In the genomic region with DNA sequence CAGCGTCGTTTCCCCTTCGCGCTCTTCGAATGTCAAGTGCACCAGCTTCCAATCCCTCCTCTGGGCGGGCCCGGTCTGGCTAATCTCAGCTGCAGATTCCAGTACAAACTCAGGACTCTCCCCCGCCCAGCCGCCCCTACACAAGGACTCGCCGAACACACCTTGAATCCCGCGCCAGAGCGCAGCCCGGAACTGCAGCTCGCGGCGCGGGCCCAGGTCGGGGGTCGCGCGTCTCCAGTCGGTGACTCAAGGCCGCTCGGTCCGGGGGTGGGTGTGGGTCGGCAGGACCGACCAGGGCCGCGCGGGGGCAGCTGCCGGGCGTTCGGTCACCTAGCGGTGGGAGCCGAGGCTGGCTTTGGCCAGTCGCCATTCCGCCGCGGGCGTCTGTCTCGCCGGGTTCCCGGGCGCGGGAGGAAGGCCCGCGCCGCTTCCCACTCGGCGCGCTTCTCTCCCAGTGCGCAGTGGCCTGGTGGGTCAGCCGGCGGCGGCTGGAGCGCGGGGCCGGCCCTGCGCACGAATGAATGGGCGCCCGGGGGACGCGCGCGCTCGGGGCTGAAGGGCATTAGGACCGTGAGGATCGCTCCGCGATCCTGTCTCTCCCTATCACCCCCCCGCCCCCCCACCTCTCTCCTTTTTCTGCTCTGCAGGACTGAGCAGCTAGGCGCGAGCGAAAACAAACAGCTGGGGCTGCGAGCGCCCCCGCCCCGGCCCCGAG, we compare ENCODE assay signal across 8 cellular contexts. TPM values are rescaled to one million over a fixed set of nuclear protein-coding genes. Genes with fewer than 3 reads are reported as not detected.
DNase-seq lines count a peak whose midpoint lies in the region; ATAC-seq and TF ChIP-seq lines count a peak whose summit lies in the region.

A gene (plus strand): TSS at position 628 of the 715 bp plus-strand sequence. CDS start 133 bp downstream, outside the sequence.

- H3K4me1 ChIP-seq in right lobe of liver = peaks cover 0 to 23% (median 0%) of the 10 kb centered on the region in 4 donors
- peaks cover 0 to 42% (median 13%) of the 10 kb centered on the region in 4 donors for H3K4me1 ChIP-seq in tibial nerve

- no peaks in the 10 kb centered on the region for H3K27me3 ChIP-seq in right lobe of liver
- H3K27me3 ChIP-seq in tibial nerve = peaks cover 0 to 54% of the 10 kb centered on the region in 2 donors

- intact Hi-C loops in right lobe of liver (cut with DNase I) = loop anchor here in 1 of 2 donors (10.0 kb wide), 1 partner anchor 205 kb away; no protein-coding TSS in a partner anchor

- DNase-seq in NCI-H2196 (lab: John Stamatoyannopoulos, UW; ENCODE audit: unreplicated experiment) (peak; percentile 51), NCI-H2196 treated with DMSO at 0.1 percent for 48 hours (lab: John Stamatoyannopoulos, UW; ENCODE audit: unreplicated experiment) (no peak), NCI-H2171 (lab: John Stamatoyannopoulos, UW) (peak; percentile 38), cerebellar cortex (ENCODE audit: low spot score) (peak; percentile 54), right lobe of liver (no peak), tibial nerve (ENCODE audit: low spot score in 2 of 2) (no peak)

- no peaks in the 10 kb centered on the region for H3K36me3 ChIP-seq in right lobe of liver
- H3K36me3 ChIP-seq in tibial nerve = no peaks in the 10 kb centered on the region

- peak within 1 kb of the TSS; percentile 30 to 57 (median 31) for H3K4me3 ChIP-seq in right lobe of liver
- peak within 1 kb of the TSS; percentile 33 to 61 (median 50) for H3K4me3 ChIP-seq in tibial nerve

- no CpG with 5 or more reads among the region's 82 CpGs for WGBS in right lobe of liver (ENCODE audit: insufficient coverage, low coverage, low lambda C conversion rate, missing lambda C conversion rate)
- WGBS in tibial nerve, 2 donors = 1% methylated on average over 20 to 40 of the region's 82 CpGs

- no peak within 1 kb of the TSS for H3K27ac ChIP-seq in right lobe of liver
- H3K27ac ChIP-seq in tibial nerve = peak within 1 kb of the TSS in 3 of 4 donors; percentile 0 to 66 (median 66)

- H3K9me3 ChIP-seq in right lobe of liver (no peaks in the 10 kb centered on the region), tibial nerve (no peaks in the 10 kb centered on the region)

- ATAC-seq in right lobe of liver (no peak), GM21723 (IDR thresholded peaks at IDR 0.05; ENCODE audit: unreplicated experiment) (no peak), GM18519 (IDR thresholded peaks at IDR 0.05; ENCODE audit: low FRiP score, unreplicated experiment) (no peak)

- TF ChIP-seq CTCF in right lobe of liver (IDR thresholded peaks at IDR 0.05) = peak in 1 of 4 donors; percentile 9
- peak in 1 of 5 experiments; percentile 30 for TF ChIP-seq CTCF in tibial nerve (IDR thresholded peaks at IDR 0.05)

- TF ChIP-seq POLR2A in right lobe of liver (IDR thresholded peaks at IDR 0.05) (no peak), tibial nerve (IDR thresholded peaks at IDR 0.05) (no peak)

- no peak for TF ChIP-seq EP300 in tibial nerve (IDR thresholded peaks at IDR 0.05)

RNA-seq across cellular contexts. Expression of the gene that starts here (rescaled TPM):
- total RNA-seq in right lobe of liver (1 to 10 TPM in 3 of 6 experiments, under 1 TPM in 3; 0.37 to 1.7 (median 0.94) TPM), tibial nerve (10 to 100 TPM in 2 of 4 donors, 1 to 10 TPM in 2; 8.3 to 11.7 (median 10.7) TPM)

Comparison
In these comparisons a context has a peak if more than half of its experiments do, and no peak if none do; other contexts are left out.
1. DNase-seq: peak in NCI-H2196 (single experiment), NCI-H2171 (single experiment) and cerebellar cortex (single experiment); none in NCI-H2196 treated with DMSO at 0.1 percent for 48 hours (single experiment), right lobe of liver (0 of 3) and tibial nerve (0 of 2).
2. H3K27ac ChIP-seq: peak in tibial nerve (3 of 4); none in right lobe of liver (0 of 3).